ENCODE assay signal across 8 cellular contexts in genomic region chr12:124347805-124348658, GRCh38. TPM values are rescaled to one million over a fixed set of nuclear protein-coding genes. Genes with fewer than 3 reads are reported as not detected.
DNase-seq lines count a peak whose midpoint lies in the region; ATAC-seq and TF ChIP-seq lines count a peak whose summit lies in the region.

No MANE protein-coding gene starts in this region.

- peaks cover 45% of the 10 kb centered on the region for H3K36me3 ChIP-seq in H7 (replicated peaks; ENCODE audit: control insufficient read depth, insufficient read depth, low read length)

- in situ Hi-C loops in G401 (cut with HindIII; ENCODE audit: low sequenced_read_pairs) = no loop called here

- peak; percentile 88 for DNase-seq in H7
- DNase-seq in activated CD4-positive, alpha-beta T cell treated with anti-CD3 and anti-CD28 coated beads for 4 hours = peak; percentile 20 to 42
- DNase-seq in fibroblast of mammary gland (ENCODE audit: low read depth) = no peak
- peak; percentile 10 for DNase-seq in stimulated activated CD8-positive, alpha-beta memory T cell treated with anti-CD3 and anti-CD28 coated beads, Interleukin-12 subunit alpha, Interleukin-12 subunit beta, amount 100 ng/mL, for 1 hour (ENCODE audit: low read depth)
- DNase-seq in NCI-H1436 (lab: John Stamatoyannopoulos, UW) = no peak
- no peak for DNase-seq in G401 (ENCODE audit: low spot score)

- H3K4me3 ChIP-seq in H7 (ENCODE audit: insufficient read depth, low read depth, low read length) (no peak overlapping the region), fibroblast of mammary gland (ENCODE audit: control insufficient read depth, low read depth, low read length) (no peak overlapping the region)

- TF ChIP-seq CTCF in fibroblast of mammary gland (conservative IDR thresholded peaks at IDR 0.05; ENCODE audit: control insufficient read depth, insufficient read depth, low read depth, low read length) = peak; percentile 43

- no peaks in the 10 kb centered on the region for H3K27me3 ChIP-seq in H7 (ENCODE audit: control insufficient read depth, insufficient read depth, low read length)

- no peak for ATAC-seq in HG03378 (IDR thresholded peaks at IDR 0.05; ENCODE audit: unreplicated experiment)
- no peak for ATAC-seq in GM19452 (IDR thresholded peaks at IDR 0.05; ENCODE audit: unreplicated experiment)

RNA-seq across cellular contexts. Expression of gene RFLNA, which starts 53.1 kb away (rescaled TPM):
- 1.4 and 3.7 TPM in 2 replicates for total RNA-seq in H7 (2014; rRNA removed; shearing (Covaris generic))
- 2.1 and 2.3 TPM in 2 replicates for total RNA-seq in G401 (2014; rRNA removed; shearing (Covaris generic))

Comparison
In these comparisons a context has a peak if more than half of its experiments do, and no peak if none do; other contexts are left out.
1. DNase-seq: peak in H7 (single experiment), activated CD4-positive, alpha-beta T cell treated with anti-CD3 and anti-CD28 coated beads for 4 hours (2 of 2) and stimulated activated CD8-positive, alpha-beta memory T cell treated with anti-CD3 and anti-CD28 coated beads, Interleukin-12 subunit alpha, Interleukin-12 subunit beta, amount 100 ng/mL, for 1 hour (single experiment); none in fibroblast of mammary gland (single experiment), NCI-H1436 (single experiment) and G401 (single experiment).